ENCODE assay signal across 8 cellular contexts in genomic region chr4:99088485-99089365, GRCh38. TPM values are rescaled to one million over a fixed set of nuclear protein-coding genes. Genes with fewer than 3 reads are reported as not detected.
DNase-seq lines count a peak whose midpoint lies in the region; ATAC-seq, FAIRE-seq and TF ChIP-seq lines count a peak whose summit lies in the region.

ADH5 (minus strand) TSS chr4:99088788; CDS start chr4:99088700, 88 bp downstream.

- peak; percentile 39 for FAIRE-seq in GM19239 (lab: Jason Lieb, UNC)

- DNase-seq in BE2C (peak; percentile 91), GM19239 (ENCODE audit: insufficient read length, low spot score) (peak; percentile 71), NCI-H526 (lab: John Stamatoyannopoulos, UW) (peak; percentile 42 to 88), dedifferentiated amniotic fluid mesenchymal stem cell (ENCODE audit: extremely low spot score) (peak; percentile 74), left lobe of liver (ENCODE audit: low spot score) (peak; percentile 85)
- peak; percentile 93 for DNase-seq in activated CD4-positive, alpha-beta T cell treated with anti-CD3 and anti-CD28 coated beads, Interleukin-2, amount 50 U/mL, for 1 hour
- DNase-seq in stimulated activated CD4-positive, alpha-beta T cell treated with anti-CD3 and anti-CD28 coated beads, Interleukin-2, amount 100 ng/mL, for 24 hours = peak; percentile 91 to 93

- no peaks in the 10 kb centered on the region for H3K4me1 ChIP-seq in BE2C

- ATAC-seq in HG03442 (IDR thresholded peaks at IDR 0.05; ENCODE audit: unreplicated experiment) (peak; percentile 92), left lobe of liver (peak; percentile 91)

- H3K36me3 ChIP-seq in BE2C = peaks cover 14% of the 10 kb centered on the region

- H3K27me3 ChIP-seq in BE2C = 0 out of 2 replicates have a peak, but pooled peaks cover 5% of the 10 kb centered on the region

- no peaks in the 10 kb centered on the region for H3K9me3 ChIP-seq in BE2C

- H3K4me3 ChIP-seq in BE2C (ENCODE audit: low read depth, low read length) = peak within 1 kb of the TSS; percentile 99

- no peak for TF ChIP-seq CTCF in BE2C (IDR thresholded peaks at IDR 0.05; ENCODE audit: low read depth, low read length)

RNA-seq across cellular contexts. Expression of gene ADH5, which starts in this region (rescaled TPM):
- polyA plus RNA-seq in BE2C (2012; ENCODE audit: insufficient read depth, insufficient read length, low read depth) = 102 TPM
- total RNA-seq in left lobe of liver = 155 TPM

Comparison
In these comparisons a context has a peak if more than half of its experiments do, and no peak if none do; other contexts are left out.
1. Peak in every context shown above with its lines: DNase-seq, ATAC-seq and H3K4me3 ChIP-seq.